Comparison of ENCODE assay signal across 8 cellular contexts in genomic region chr6:44000164-44000842, GRCh38.
DNase-seq lines count a peak whose midpoint lies in the region; ATAC-seq, FAIRE-seq and TF ChIP-seq lines count a peak whose summit lies in the region.

No MANE protein-coding gene starts in this region.

- no peak overlapping the region for H3K27ac Mint-ChIP-seq in activated B cell treated with CpG ODN at 0.5 μM for 24 hours
- peak overlapping the region in 1 of 6 donors; percentile 69 for H3K27ac Mint-ChIP-seq in naive B cell

- H3K36me3 Mint-ChIP-seq in activated B cell treated with CpG ODN at 0.5 μM for 24 hours (ENCODE audit: low read depth) (no peaks in the 10 kb centered on the region), naive B cell (no peaks in the 10 kb centered on the region)

- POLR2A ChIA-PET in activated B cell treated with CpG ODN at 0.5 μM for 24 hours (lab: Charles Lee): interaction anchor here (0.5 kb wide), 1 partner anchor 287 kb away, joined by 11 read pairs; no protein-coding TSS in a partner anchor

- H3K4me3 Mint-ChIP-seq in activated B cell treated with CpG ODN at 0.5 μM for 24 hours (peak overlapping the region; percentile 20), naive B cell (peak overlapping the region in 3 of 8 donors; percentile 36 to 79 (median 60))

- ATAC-seq in activated B cell treated with CpG ODN at 0.5 μM for 24 hours (ENCODE audit: low read depth): peak; percentile 41
- ATAC-seq in naive B cell (ENCODE audit: low read depth in 2 of 2): peak; percentile 48 to 50
- ATAC-seq in GM19023 (IDR thresholded peaks at IDR 0.05; ENCODE audit: unreplicated experiment): no peak

- H3K4me1 Mint-ChIP-seq in activated B cell treated with CpG ODN at 0.5 μM for 24 hours (peaks cover 20% of the 10 kb centered on the region), naive B cell (peaks cover 9 to 21% (median 19%) of the 10 kb centered on the region in 3 donors)

- no peak for FAIRE-seq in HTR-8/SVneo (lab: Jason Lieb, UNC)

- H3K27me3 Mint-ChIP-seq in activated B cell treated with CpG ODN at 0.5 μM for 24 hours (peaks cover 29% of the 10 kb centered on the region), naive B cell (peaks cover 32 to 57% (median 33%) of the 10 kb centered on the region in 3 donors)

- CTCF ChIA-PET in activated B cell treated with CpG ODN at 0.5 μM for 24 hours (lab: Charles Lee): no interaction called here

- intact Hi-C loops in activated B cell treated with CpG ODN at 0.5 μM for 24 hours (cut with micrococcal nuclease): loop anchor here (2.0 to 5.0 kb wide), 3 partner anchors 72 to 333 kb away; partner anchors contain the start of gene VEGFA

- no peak for TF ChIP-seq CTCF in activated B cell treated with CpG ODN at 0.5 μM for 24 hours (IDR thresholded peaks at IDR 0.05)

- H3K9me3 Mint-ChIP-seq in activated B cell treated with CpG ODN at 0.5 μM for 24 hours (no peaks in the 10 kb centered on the region), naive B cell (peaks cover 0 to 3% (median 0%) of the 10 kb centered on the region in 7 donors)

- DNase-seq in activated CD8-positive, alpha-beta memory T cell treated with anti-CD3 and anti-CD28 coated beads, Interleukin-2, amount 50 U/mL, for 48 hours: peak; percentile 68
- no peak for DNase-seq in activated CD8-positive, alpha-beta memory T cell treated with anti-CD3 and anti-CD28 coated beads, Interleukin-2, amount 50 U/mL, for 4 hours
- DNase-seq in LoVo (ENCODE audit: low spot score) (peak; percentile 12), activated B cell treated with CpG ODN at 0.5 μM for 24 hours (no peak), naive B cell (peak; percentile 23), DMS 273 (lab: John Stamatoyannopoulos, UW; ENCODE audit: unreplicated experiment) (no peak), HTR-8/SVneo (ENCODE audit: insufficient read length, low spot score) (no peak)

Comparison
In these comparisons a context has a peak if more than half of its experiments do, and no peak if none do; other contexts are left out.
1. DNase-seq: peak in activated CD8-positive, alpha-beta memory T cell treated with anti-CD3 and anti-CD28 coated beads, Interleukin-2, amount 50 U/mL, for 48 hours (single experiment), LoVo (single experiment) and naive B cell (single experiment); none in activated CD8-positive, alpha-beta memory T cell treated with anti-CD3 and anti-CD28 coated beads, Interleukin-2, amount 50 U/mL, for 4 hours (single experiment), activated B cell treated with CpG ODN at 0.5 μM for 24 hours (single experiment), DMS 273 (single experiment) and HTR-8/SVneo (single experiment).